ENCODE assay signal across 11 cellular contexts in genomic region chr2:110747522-110748488, GRCh38. TPM values are rescaled to one million over a fixed set of nuclear protein-coding genes. Genes with fewer than 3 reads are reported as not detected.
DNase-seq lines count a peak whose midpoint lies in the region; ATAC-seq and TF ChIP-seq lines count a peak whose summit lies in the region.
"Had no signal": no experiment of that assay in that cellular context is flagged by ENCODE, and none has a peak within 500 bp of the region (broad histone marks: within the 10 kb centered on the region; RNA-seq: fewer than 3 reads in every experiment).

No MANE protein-coding gene starts in this region.

- H3K4me1 Mint-ChIP-seq in CD4-positive, alpha-beta memory T cell: peaks cover 15 to 17% (median 16%) of the 10 kb centered on the region in 4 donors
- H3K4me1 Mint-ChIP-seq in GM23338 (peaks cover 54% of the 10 kb centered on the region), T-cell (peaks cover 15 to 18% (median 17%) of the 10 kb centered on the region in 3 donors)

- peaks cover 22% of the 10 kb centered on the region for H3K79me2 ChIP-seq in GM23338 (replicated peaks; ENCODE audit: insufficient read depth)

- H3K4me1 ChIP-seq in CD4-positive, alpha-beta memory T cell (ENCODE audit: insufficient read depth, low read length): peaks cover 23% of the 10 kb centered on the region
- H3K4me1 ChIP-seq in GM23338 (ENCODE audit: insufficient read depth) (peaks cover 37% of the 10 kb centered on the region), iPS-15b (ENCODE audit: control insufficient read depth, insufficient read depth, low read length) (peaks cover 43% of the 10 kb centered on the region)
- H3K4me1 ChIP-seq: lower lobe of right lung, Peyer's patch had no signal

- H3K9me3 Mint-ChIP-seq in CD4-positive, alpha-beta memory T cell: no peaks in the 10 kb centered on the region
- no peaks in the 10 kb centered on the region for H3K9me3 Mint-ChIP-seq in GM23338
- no peaks in the 10 kb centered on the region for H3K9me3 Mint-ChIP-seq in T-cell

- H4K20me1 ChIP-seq in GM23338 (replicated peaks; ENCODE audit: insufficient read depth): no peaks in the 10 kb centered on the region

- H3K27ac Mint-ChIP-seq in CD4-positive, alpha-beta memory T cell: peak overlapping the region; percentile 3 to 84 (median 65)
- H3K27ac Mint-ChIP-seq in GM23338 (no peak overlapping the region), T-cell (peak overlapping the region; percentile 23 to 57)

- 0 out of 2 replicates have a peak, but pooled peaks cover 2% of the 10 kb centered on the region for H3F3A ChIP-seq in GM23338 (replicated peaks; ENCODE audit: low read depth)

- peak overlapping the region; percentile 45 for H3K4me2 ChIP-seq in GM23338

- H3K4me3 Mint-ChIP-seq in CD4-positive, alpha-beta memory T cell: peak overlapping the region; percentile 32 to 76 (median 58)
- H3K4me3 Mint-ChIP-seq in GM23338: peak overlapping the region; percentile 2; the same call in 1 of the 3 replicates
- peak overlapping the region in 2 of 3 donors; percentile 52 to 59 for H3K4me3 Mint-ChIP-seq in T-cell

- no peaks in the 10 kb centered on the region for H3K9me3 ChIP-seq in CD4-positive, alpha-beta memory T cell (ENCODE audit: control insufficient read depth in 1 of 2, low read length in 2 of 2)
- no peaks in the 10 kb centered on the region for H3K9me3 ChIP-seq in iPS-15b (ENCODE audit: control insufficient read depth, insufficient read depth, low read length)
- H3K9me3 ChIP-seq: lower lobe of right lung, Peyer's patch had no signal

- no peak overlapping the region for H2AFZ ChIP-seq in GM23338

- H3K9ac ChIP-seq in iPS-15b (ENCODE audit: low read depth, low read length): peak overlapping the region; percentile 39

- ATAC-seq in GM23338 (peak; percentile 29), T-cell (replicated peaks in 1 of 4) (no peak)

- CTCF ChIA-PET in CD4-positive, alpha-beta memory T cell (lab: Charles Lee; ENCODE audit: partially characterized antibody): interaction anchor here (1.4 kb wide), 1 partner anchor 9 kb away, joined by 4 read pairs; no protein-coding TSS in a partner anchor
- CTCF ChIA-PET in T-cell (lab: Charles Lee): interaction anchor here in 1 of 2 donors (1.0 kb wide), 1 partner anchor 69 kb away, joined by 6 read pairs; no protein-coding TSS in a partner anchor

- no peak for TF ChIP-seq CTCF in GM23338 (conservative IDR thresholded peaks at IDR 0.05; ENCODE audit: low read depth in 2 of 2)

- POLR2A ChIA-PET in CD4-positive, alpha-beta memory T cell (lab: Charles Lee; ENCODE audit: partially characterized antibody): no interaction called here
- POLR2A ChIA-PET in T-cell (lab: Charles Lee): no interaction called here

- H3K36me3 ChIP-seq in CD4-positive, alpha-beta memory T cell (ENCODE audit: insufficient read depth, low read length): no peaks in the 10 kb centered on the region
- no peaks in the 10 kb centered on the region for H3K36me3 ChIP-seq in GM23338 (ENCODE audit: insufficient read depth)
- no peaks in the 10 kb centered on the region for H3K36me3 ChIP-seq in iPS-15b (ENCODE audit: control insufficient read depth, insufficient read depth, low read length)
- H3K36me3 ChIP-seq: lower lobe of right lung, Peyer's patch had no signal

- intact Hi-C loops in CD4-positive, alpha-beta memory T cell (cut with micrococcal nuclease): no loop called here

- H3K4me3 ChIP-seq in CD4-positive, alpha-beta memory T cell (ENCODE audit: low read length in 2 of 2): peak overlapping the region; percentile 11 to 22
- H3K4me3 ChIP-seq in GM23338 (no peak overlapping the region), iPS-15b (ENCODE audit: low read depth, low read length) (no peak overlapping the region)
- H3K4me3 ChIP-seq: lower lobe of right lung, Peyer's patch, skin epidermis had no signal

- no peaks in the 10 kb centered on the region for H3K36me3 Mint-ChIP-seq in CD4-positive, alpha-beta memory T cell
- H3K36me3 Mint-ChIP-seq in GM23338 (ENCODE audit: low read depth): 0 out of 3 replicates have a peak, but pooled peaks cover 3% of the 10 kb centered on the region
- H3K36me3 Mint-ChIP-seq in T-cell: no peaks in the 10 kb centered on the region

- H3K9me2 ChIP-seq in GM23338 (ENCODE audit: insufficient read depth): 0 out of 2 replicates have a peak, but pooled peaks cover 7% of the 10 kb centered on the region

- no peak for DNase-seq in CD4-positive, alpha-beta memory T cell
- DNase-seq in GM23338 (ENCODE audit: low spot score) (no peak), T-cell (no peak), amygdala (lab: John Stamatoyannopoulos, UW) (no peak), DMS153 treated with DMSO at 0.1 percent for 48 hours (lab: John Stamatoyannopoulos, UW; ENCODE audit: unreplicated experiment) (no peak), amniotic stem cell (lab: John Stamatoyannopoulos, UW) (no peak)
- DNase-seq: lower lobe of right lung had no signal

- no peaks in the 10 kb centered on the region for H3K27me3 ChIP-seq in CD4-positive, alpha-beta memory T cell (ENCODE audit: insufficient read depth, low read length)
- no peaks in the 10 kb centered on the region for H3K27me3 ChIP-seq in GM23338 (ENCODE audit: insufficient read depth)
- H3K27me3 ChIP-seq in iPS-15b (ENCODE audit: control insufficient read depth, insufficient read depth, low read length): no peaks in the 10 kb centered on the region
- H3K27me3 ChIP-seq: Peyer's patch had no signal

- peaks cover 0 to 5% of the 10 kb centered on the region in 2 donors for H3K27me3 Mint-ChIP-seq in CD4-positive, alpha-beta memory T cell
- H3K27me3 Mint-ChIP-seq in GM23338 (ENCODE audit: insufficient read depth, low read depth, poor library complexity) (peaks cover 10% of the 10 kb centered on the region), T-cell (peaks cover 19 to 33% of the 10 kb centered on the region in 2 donors)

- no peak overlapping the region for H3K27ac ChIP-seq in CD4-positive, alpha-beta memory T cell (ENCODE audit: low read depth, low read length)
- no peak overlapping the region; the same call in 1 of the 2 replicates for H3K27ac ChIP-seq in GM23338 (ENCODE audit: low read depth)
- H3K27ac ChIP-seq: lower lobe of right lung, Peyer's patch, skin epidermis had no signal

TF ChIP-seq in GM23338, 12 proteins besides CTCF, POLR2A, EP300 and RAD21:
- TF ChIP-seq ZNF462 (CRISPR knock-in tag; IDR thresholded peaks at IDR 0.05): no peak

RNA-seq across cellular contexts. Expression of gene ACOXL, which starts 15.4 kb away (rescaled TPM):
- total RNA-seq in CD4-positive, alpha-beta memory T cell: not detected
- polyA plus RNA-seq in CD4-positive, alpha-beta memory T cell: not detected
- total RNA-seq in GM23338 (2014; rRNA removed; shearing (Covaris generic)): 14.7 and 15.7 TPM in 2 replicates
- 8.2 and 9.0 TPM in 2 replicates for polyA plus RNA-seq in GM23338 (2016; fragmentation: Nextera tagmentation; extraction: Ambion mirVana)
- total RNA-seq in T-cell: under 1 TPM in 1 of 5 donors, not detected in 4; 0.10 TPM
- total RNA-seq: Peyer's patch, temporal lobe had no signal

Comparison
In these comparisons a context has a peak if more than half of its experiments do, and no peak if none do; other contexts are left out.
1. H3K4me3 ChIP-seq: peak in CD4-positive, alpha-beta memory T cell (2 of 2); none in GM23338 (single experiment) and iPS-15b (single experiment).
2. H3K4me3 Mint-ChIP-seq: peak in every context shown above with its lines; median percentile 58 in CD4-positive, alpha-beta memory T cell; 56 in T-cell; 2 in GM23338.
3. RNA of gene ACOXL, which starts 15.4 kb away (total RNA-seq): 14.7 to 15.7 TPM in GM23338; not detected in CD4-positive, alpha-beta memory T cell and 0.10 TPM in T-cell; every median in the first group is over 10 times any median in the second.